Comparison of ENCODE assay signal across 11 cellular contexts in the genomic region with DNA sequence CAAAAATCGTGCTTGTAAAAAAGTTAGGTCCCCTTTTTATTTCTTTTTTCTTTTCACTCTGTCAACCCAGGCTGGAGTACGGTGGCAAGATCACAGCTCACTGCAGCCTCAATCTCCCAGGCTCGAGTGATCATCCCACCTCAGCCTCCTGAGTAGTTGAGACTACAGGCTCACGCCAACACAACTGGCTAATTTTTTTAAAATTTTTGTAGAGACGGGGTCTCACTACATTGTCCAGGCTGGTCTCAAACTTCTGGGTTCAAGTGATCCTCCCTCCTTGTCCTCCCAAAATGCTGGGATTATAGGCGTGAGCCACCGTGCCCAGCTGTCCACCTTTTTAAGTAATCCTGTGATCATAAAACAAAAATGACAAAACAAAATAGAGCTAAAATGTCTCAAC. TPM values are rescaled to one million over a fixed set of nuclear protein-coding genes. Genes with fewer than 3 reads are reported as not detected.
DNase-seq lines count a peak whose midpoint lies in the region; ATAC-seq and TF ChIP-seq lines count a peak whose summit lies in the region.
"Had no signal": no experiment of that assay in that cellular context is flagged by ENCODE, and none has a peak within 500 bp of the region (broad histone marks: within the 10 kb centered on the region; RNA-seq: fewer than 3 reads in every experiment).

No MANE protein-coding gene starts in this region.

- H3K27ac ChIP-seq in A673 (ENCODE audit: low read depth, low read length, poor library complexity, severe bottlenecking) (peak overlapping the region; percentile 14), RWPE1 (peak overlapping the region; percentile 72), esophagus muscularis mucosa (replicated peaks in 1 of 4) (peak overlapping the region; percentile 65 to 76 (median 72)), parathyroid adenoma (no peak overlapping the region)
- H3K27ac ChIP-seq: KMS-11 had no signal

- WGBS in esophagus muscularis mucosa, result 79% methylated on average over 7 of the region's 7 CpGs

- H3K36me3 ChIP-seq in A673 (ENCODE audit: insufficient read depth, low read length, poor library complexity, severe bottlenecking) (no peaks in the 10 kb centered on the region), esophagus muscularis mucosa (no peaks in the 10 kb centered on the region), parathyroid adenoma (ENCODE audit: control insufficient read depth, insufficient read depth, low read length) (no peaks in the 10 kb centered on the region)

- H3K4me1 ChIP-seq in A673 (ENCODE audit: insufficient read depth, low read length, poor library complexity, severe bottlenecking), result peaks cover 38% of the 10 kb centered on the region
- H3K4me1 ChIP-seq in esophagus muscularis mucosa, result peaks cover 4 to 37% (median 35%) of the 10 kb centered on the region in 4 donors
- no peaks in the 10 kb centered on the region for H3K4me1 ChIP-seq in parathyroid adenoma

- no peaks in the 10 kb centered on the region for H3K27me3 ChIP-seq in A673 (replicated peaks; ENCODE audit: insufficient read depth, low read depth, low read length, poor library complexity)
- no peaks in the 10 kb centered on the region for H3K27me3 ChIP-seq in esophagus muscularis mucosa
- H3K27me3 ChIP-seq in parathyroid adenoma (ENCODE audit: control insufficient read depth, insufficient read depth, low read length), result no peaks in the 10 kb centered on the region

- peak overlapping the region; percentile 20 for H2AFZ ChIP-seq in parathyroid adenoma

- H3K4me2 ChIP-seq in parathyroid adenoma (ENCODE audit: low read length), result no peak overlapping the region
- H3K4me2 ChIP-seq: KMS-11 had no signal

- H3K9ac ChIP-seq in parathyroid adenoma, result no peak overlapping the region
- H3K9ac ChIP-seq: KMS-11 had no signal

- POLR2A ChIA-PET in A673 (lab: Charles Lee; ENCODE audit: low non-redundant PET) (no interaction called here), RWPE1 (lab: Yijun Ruan, JAX; ENCODE audit: low non-redundant PET) (interaction anchor here (0.6 kb wide), 1 partner anchor 62 kb away, joined by 4 read pairs; no protein-coding TSS in a partner anchor)

- no peak for ATAC-seq in GM21447 (IDR thresholded peaks at IDR 0.05; ENCODE audit: unreplicated experiment)

- no peak for TF ChIP-seq EP300 in esophagus muscularis mucosa (IDR thresholded peaks at IDR 0.05)

- H3K4me3 ChIP-seq in A673 (ENCODE audit: low read depth, low read length, poor library complexity, severe bottlenecking), result no peak overlapping the region
- peak overlapping the region; percentile 7 to 39 (median 22) for H3K4me3 ChIP-seq in esophagus muscularis mucosa
- no peak overlapping the region for H3K4me3 ChIP-seq in parathyroid adenoma (ENCODE audit: low read depth, low read length)

- no peaks in the 10 kb centered on the region for H3K79me2 ChIP-seq in parathyroid adenoma

- CTCF ChIA-PET in A673 (lab: Charles Lee) (no interaction called here), RWPE1 (lab: Yijun Ruan, JAX) (interaction anchor here (0.8 to 2.7 kb wide), 2 partner anchors 73 to 87 kb away, joined by 4 to 10 read pairs; no protein-coding TSS in a partner anchor)

- H3K9me3 ChIP-seq in A673 (ENCODE audit: low read depth, low read length, poor library complexity, severe bottlenecking), result no peaks in the 10 kb centered on the region
- H3K9me3 ChIP-seq in esophagus muscularis mucosa, result no peaks in the 10 kb centered on the region
- no peaks in the 10 kb centered on the region for H3K9me3 ChIP-seq in parathyroid adenoma (ENCODE audit: control insufficient read depth, low read length)

- no peak for TF ChIP-seq CTCF in A673 (conservative IDR thresholded peaks at IDR 0.05; ENCODE audit: low read depth, low read length)
- no peak for TF ChIP-seq CTCF in RWPE1 (conservative IDR thresholded peaks at IDR 0.05; ENCODE audit: low read depth)
- TF ChIP-seq CTCF in esophagus muscularis mucosa (IDR thresholded peaks at IDR 0.05), result no peak
- TF ChIP-seq CTCF in parathyroid adenoma (IDR thresholded peaks at IDR 0.05), result no peak

- no peak for DNase-seq in A673 (ENCODE audit: low spot score)
- DNase-seq in RWPE1 (ENCODE audit: low spot score), result no peak
- DNase-seq in esophagus muscularis mucosa (ENCODE audit: extremely low spot score), result no peak
- no peak for DNase-seq in nucleus accumbens (lab: John Stamatoyannopoulos, UW)
- DNase-seq in DMS79 treated with DMSO at 0.1 percent for 48 hours (lab: John Stamatoyannopoulos, UW), result no peak
- no peak for DNase-seq in C1 segment of cervical spinal cord (lab: John Stamatoyannopoulos, UW)
- DNase-seq: NCI-H187; NK-92 treated with Interleukin-12 subunit alpha and Interleukin-12 subunit beta, amount 100 ng/mL, for 24 hours had no signal

- no TSS peak for BruUV-seq in A673 (replicated peaks; lab: Mats Ljungman, UMichigan)

- TF ChIP-seq POLR2A in esophagus muscularis mucosa (IDR thresholded peaks at IDR 0.05; ENCODE audit: low read depth), result no peak

- intact Hi-C loops in A673 (cut with micrococcal nuclease; ENCODE audit: unreplicated experiment) (loop anchor here (10.0 kb wide), 1 partner anchor 113 kb away; no protein-coding TSS in a partner anchor), esophagus muscularis mucosa (cut with DNase I) (no loop called here)

RNA-seq across cellular contexts. Expression of gene ARHGAP12, which starts 19.4 kb away (rescaled TPM):
- 28.3 and 30.0 TPM in 2 replicates for total RNA-seq in A673 (2021)
- 10 to 100 TPM; 25.6 to 48.2 (median 35.8) TPM for total RNA-seq in esophagus muscularis mucosa

Comparison
In these comparisons a context has a peak if more than half of its experiments do, and no peak if none do; other contexts are left out.
1. H3K4me3 ChIP-seq: peak in esophagus muscularis mucosa (4 of 4); none in A673 (single experiment) and parathyroid adenoma (single experiment).